8 cellular contexts compared by ENCODE assay signal in genomic region chr3:160486459-160486869, GRCh38. TPM values are rescaled to one million over a fixed set of nuclear protein-coding genes. Genes with fewer than 3 reads are reported as not detected.
DNase-seq lines count a peak whose midpoint lies in the region; ATAC-seq and TF ChIP-seq lines count a peak whose summit lies in the region.

No MANE protein-coding gene starts in this region.

- H3K36me3 ChIP-seq in effector memory CD4-positive, alpha-beta T cell (ENCODE audit: control insufficient read depth, insufficient read depth, low read length) = no peaks in the 10 kb centered on the region

- no peak overlapping the region for H3K27ac Mint-ChIP-seq in neural crest cell (ENCODE audit: unreplicated experiment)

- DNase-seq in AG08395 (ENCODE audit: low spot score) = peak; percentile 26
- DNase-seq in NOMO-1 treated with DMSO at 0.1 percent for 48 hours (lab: John Stamatoyannopoulos, UW; ENCODE audit: unreplicated experiment) = peak; percentile 68
- peak; percentile 58 for DNase-seq in dedifferentiated amniotic fluid mesenchymal stem cell (ENCODE audit: extremely low spot score)
- DNase-seq in neural crest cell (ENCODE audit: low read depth, low spot score) = no peak
- no peak for DNase-seq in effector memory CD4-positive, alpha-beta T cell
- no peak for DNase-seq in hepatic stellate cell (ENCODE audit: low spot score)

- TF ChIP-seq CTCF in GM12873 (IDR thresholded peaks at IDR 0.05; ENCODE audit: insufficient read depth, low read depth, low read length, missing control alignments) (peak; percentile 30), neural crest cell (conservative IDR thresholded peaks at IDR 0.05) (peak; percentile 84)

- H3K9me3 ChIP-seq in effector memory CD4-positive, alpha-beta T cell (ENCODE audit: control insufficient read depth, low read length) = no peaks in the 10 kb centered on the region

- H3K4me1 Mint-ChIP-seq in neural crest cell = no peaks in the 10 kb centered on the region

- no peaks in the 10 kb centered on the region for H3K4me1 ChIP-seq in effector memory CD4-positive, alpha-beta T cell (ENCODE audit: control insufficient read depth, insufficient read depth, low read length, poor library complexity, severe bottlenecking)

- H3K9me3 Mint-ChIP-seq in neural crest cell = no peaks in the 10 kb centered on the region

- H3K27ac ChIP-seq in effector memory CD4-positive, alpha-beta T cell (ENCODE audit: insufficient read depth, low read length, poor library complexity, severe bottlenecking) = no peak overlapping the region

- ATAC-seq in HG03025 (IDR thresholded peaks at IDR 0.05; ENCODE audit: low FRiP score, unreplicated experiment) = no peak

- H3K27me3 ChIP-seq in effector memory CD4-positive, alpha-beta T cell (replicated peaks; ENCODE audit: control insufficient read depth, insufficient read depth, low read length, poor library complexity, severe bottlenecking) = no peaks in the 10 kb centered on the region

- no peaks in the 10 kb centered on the region for H3K27me3 Mint-ChIP-seq in neural crest cell (ENCODE audit: low read depth)

- H3K4me3 Mint-ChIP-seq in neural crest cell = no peak overlapping the region

- H3K36me3 Mint-ChIP-seq in neural crest cell (ENCODE audit: low read depth) = no peaks in the 10 kb centered on the region

- H3K4me3 ChIP-seq in effector memory CD4-positive, alpha-beta T cell (ENCODE audit: insufficient read depth, low read depth, low read length, poor library complexity, severe bottlenecking) = no peak overlapping the region

RNA-seq across cellular contexts. Expression of gene TRIM59, which starts 36.9 kb away (rescaled TPM):
- total RNA-seq in neural crest cell = 39.0 and 47.4 TPM in 2 replicates

Comparison
In these comparisons a context has a peak if more than half of its experiments do, and no peak if none do; other contexts are left out.
1. DNase-seq: peak in AG08395 (single experiment), NOMO-1 treated with DMSO at 0.1 percent for 48 hours (single experiment) and dedifferentiated amniotic fluid mesenchymal stem cell (single experiment); none in neural crest cell (single experiment), effector memory CD4-positive, alpha-beta T cell (0 of 3) and hepatic stellate cell (single experiment).